In genomic region chr2:82735336-82735735, GRCh38 we compare ENCODE assay signal across 16 cellular contexts.
"Had no signal": no experiment of that assay in that cellular context is flagged by ENCODE, and none has a peak within 500 bp of the region (broad histone marks: within the 10 kb centered on the region; RNA-seq: fewer than 3 reads in every experiment).

No MANE protein-coding gene starts in this region.

- H3K36me3 Mint-ChIP-seq: naive thymus-derived CD8-positive, alpha-beta T cell had no signal

- ATAC-seq: naive thymus-derived CD8-positive, alpha-beta T cell had no signal

- H3K27ac Mint-ChIP-seq: naive thymus-derived CD8-positive, alpha-beta T cell had no signal

- H3K4me1 ChIP-seq: colonic mucosa, heart left ventricle, right atrium auricular region, sigmoid colon, thyroid gland had no signal

- H3K36me3 ChIP-seq: colonic mucosa, heart left ventricle, ovary, right atrium auricular region, sigmoid colon, thyroid gland had no signal

- H3K27me3 Mint-ChIP-seq: naive thymus-derived CD8-positive, alpha-beta T cell had no signal

- H3K4me3 ChIP-seq: colonic mucosa, heart left ventricle, ovary, right atrium auricular region, sigmoid colon, skin epidermis, thyroid gland had no signal

- H3K9me3 ChIP-seq: colonic mucosa, heart left ventricle, ovary, right atrium auricular region, sigmoid colon, thyroid gland had no signal

- H3K27ac ChIP-seq: colonic mucosa, heart left ventricle, ovary, right atrium auricular region, sigmoid colon, skin epidermis, thyroid gland had no signal

- DNase-seq: cerebellar nuclear complex; colonic mucosa; dermis blood vessel endothelial cell; foreskin melanocyte; heart left ventricle; hippocampal formation; naive thymus-derived CD8-positive, alpha-beta T cell; nucleus accumbens; sigmoid colon; stimulated activated CD4-positive, alpha-beta T cell treated with anti-CD3 and anti-CD28 coated beads, Interleukin-2, amount 100 ng/mL, for 24 hours; stimulated activated CD4-positive, alpha-beta T cell treated with anti-CD3 and anti-CD28 coated beads, Interleukin-4, amount 100 ng/mL, for 4 hours; stimulated activated naive CD4-positive, alpha-beta T cell treated with Interleukin-2 at 50 U/mL for 16 hours; thyroid gland had no signal

- H3K4me1 Mint-ChIP-seq: naive thymus-derived CD8-positive, alpha-beta T cell had no signal

- H3K4me3 Mint-ChIP-seq: naive thymus-derived CD8-positive, alpha-beta T cell had no signal

- H3K27me3 ChIP-seq: colonic mucosa, heart left ventricle, ovary, right atrium auricular region, sigmoid colon, thyroid gland had no signal
